In genomic region chr11:315516-315994, GRCh38 we compare ENCODE assay signal across 10 cellular contexts. TPM values are rescaled to one million over a fixed set of nuclear protein-coding genes. Genes with fewer than 3 reads are reported as not detected.
DNase-seq lines count a peak whose midpoint lies in the region; ATAC-seq and TF ChIP-seq lines count a peak whose summit lies in the region.
"Had no signal": no experiment of that assay in that cellular context is flagged by ENCODE, and none has a peak within 500 bp of the region (broad histone marks: within the 10 kb centered on the region; RNA-seq: fewer than 3 reads in every experiment).

No MANE protein-coding gene starts in this region.

- H3K9me3 Mint-ChIP-seq in CD4-positive, CD25-positive, alpha-beta regulatory T cell = no peaks in the 10 kb centered on the region
- H3K9me3 Mint-ChIP-seq in osteocyte (ENCODE audit: unreplicated experiment) = no peaks in the 10 kb centered on the region

- peak overlapping the region; percentile 97 to 100 (median 97) for H3K27ac Mint-ChIP-seq in CD4-positive, CD25-positive, alpha-beta regulatory T cell
- H3K27ac Mint-ChIP-seq in osteocyte (ENCODE audit: unreplicated experiment) = no peak overlapping the region
- H3K27ac Mint-ChIP-seq: progenitor cell of endocrine pancreas had no signal

- peak overlapping the region; percentile 84 for H3K27ac ChIP-seq in CD4-positive, CD25-positive, alpha-beta regulatory T cell (ENCODE audit: insufficient read depth, low read length, poor library complexity, severe bottlenecking)
- peak overlapping the region; percentile 94 for H3K27ac ChIP-seq in Panc1 (ENCODE audit: low read length)

- no peak for TF ChIP-seq CTCF in Panc1 (IDR thresholded peaks at IDR 0.05)
- no peak for TF ChIP-seq CTCF in fibroblast of mammary gland (conservative IDR thresholded peaks at IDR 0.05; ENCODE audit: control insufficient read depth, insufficient read depth, low read depth, low read length)
- TF ChIP-seq CTCF in osteocyte (IDR thresholded peaks at IDR 0.05) = no peak

- H3K4me1 Mint-ChIP-seq in CD4-positive, CD25-positive, alpha-beta regulatory T cell = peaks cover 6 to 56% (median 25%) of the 10 kb centered on the region in 4 donors
- peaks cover 44% of the 10 kb centered on the region for H3K4me1 Mint-ChIP-seq in osteocyte (ENCODE audit: unreplicated experiment)

- no peak for ATAC-seq in CD4-positive, CD25-positive, alpha-beta regulatory T cell (ENCODE audit: low read depth in 2 of 2)
- ATAC-seq in Panc1 (no peak), GM21423 (IDR thresholded peaks at IDR 0.05; ENCODE audit: unreplicated experiment) (no peak)

- no TSS peak for BruUV-seq in Panc1 (replicated peaks; lab: Mats Ljungman, UMichigan)

- POLR2A ChIA-PET in Panc1 (lab: Charles Lee) = no interaction called here

- no peaks in the 10 kb centered on the region for H3K36me3 ChIP-seq in CD4-positive, CD25-positive, alpha-beta regulatory T cell (ENCODE audit: control insufficient read depth, insufficient read depth, low read length)
- H3K36me3 ChIP-seq in Panc1 (ENCODE audit: control insufficient read depth, insufficient read depth, low read length) = no peaks in the 10 kb centered on the region; the same call in 1 of the 2 replicates

- intact Hi-C loops in Panc1 (cut with micrococcal nuclease; ENCODE audit: unreplicated experiment) = no loop called here

- no peaks in the 10 kb centered on the region for H3K27me3 ChIP-seq in CD4-positive, CD25-positive, alpha-beta regulatory T cell (ENCODE audit: control insufficient read depth, insufficient read depth, low read length)
- no peaks in the 10 kb centered on the region; the same call in 1 of the 2 replicates for H3K27me3 ChIP-seq in Panc1 (ENCODE audit: control insufficient read depth, insufficient read depth, low read length)

- no peak for DNase-seq in CD4-positive, CD25-positive, alpha-beta regulatory T cell
- DNase-seq in Panc1 (ENCODE audit: low read depth, low spot score) (no peak), fibroblast of mammary gland (ENCODE audit: low read depth) (no peak), osteocyte (ENCODE audit: extremely low spot score, unreplicated experiment) (no peak), NCI-H345 (lab: John Stamatoyannopoulos, UW) (no peak), NCI-H2081 treated with DMSO at 0.1 percent for 48 hours (lab: John Stamatoyannopoulos, UW) (no peak)
- no peak for DNase-seq in activated CD8-positive, alpha-beta memory T cell treated with anti-CD3 and anti-CD28 coated beads for 24 hours
- DNase-seq: amniotic stem cell had no signal

- H3K27me3 Mint-ChIP-seq in CD4-positive, CD25-positive, alpha-beta regulatory T cell = peaks cover 20% of the 10 kb centered on the region
- peaks cover 3% of the 10 kb centered on the region for H3K27me3 Mint-ChIP-seq in osteocyte (ENCODE audit: unreplicated experiment)

- CTCF ChIA-PET in Panc1 (lab: Charles Lee) = no interaction called here

- no peaks in the 10 kb centered on the region for H3K9me3 ChIP-seq in CD4-positive, CD25-positive, alpha-beta regulatory T cell (ENCODE audit: control insufficient read depth in 2 of 2, low read length in 2 of 2)
- no peaks in the 10 kb centered on the region for H3K9me3 ChIP-seq in Panc1 (ENCODE audit: control insufficient read depth, insufficient read depth, low read depth, low read length)

- H3K4me3 Mint-ChIP-seq in CD4-positive, CD25-positive, alpha-beta regulatory T cell = peak overlapping the region; percentile 93 to 100 (median 98)
- peak overlapping the region; percentile 83 for H3K4me3 Mint-ChIP-seq in osteocyte (ENCODE audit: unreplicated experiment)

- peaks cover 12% of the 10 kb centered on the region for H3K36me3 Mint-ChIP-seq in CD4-positive, CD25-positive, alpha-beta regulatory T cell
- H3K36me3 Mint-ChIP-seq in osteocyte (ENCODE audit: unreplicated experiment) = peaks cover 16% of the 10 kb centered on the region

- peak overlapping the region; percentile 93 for H3K4me3 ChIP-seq in CD4-positive, CD25-positive, alpha-beta regulatory T cell (ENCODE audit: low read depth, low read length)
- H3K4me3 ChIP-seq in Panc1 (ENCODE audit: low read depth in 2 of 2, low read length in 2 of 2) (peak overlapping the region; percentile 22 to 69), fibroblast of mammary gland (ENCODE audit: control insufficient read depth, low read depth, low read length) (peak overlapping the region; percentile 72)

- in situ Hi-C loops in Panc1 (cut with HindIII; ENCODE audit: low pct_unique_long_range_greater_than_20kb, low sequenced_read_pairs) = no loop called here

- peaks cover 59% of the 10 kb centered on the region for H3K4me1 ChIP-seq in CD4-positive, CD25-positive, alpha-beta regulatory T cell (ENCODE audit: control insufficient read depth, insufficient read depth, low read length, poor library complexity, severe bottlenecking)
- peaks cover 52% of the 10 kb centered on the region for H3K4me1 ChIP-seq in Panc1 (ENCODE audit: control insufficient read depth, insufficient read depth, low read length)

RNA-seq across cellular contexts. Expression of gene IFITM1, which starts 1.7 kb away (rescaled TPM):
- total RNA-seq in CD4-positive, CD25-positive, alpha-beta regulatory T cell = 320 TPM
- 1,000 to 10,000 TPM; 1,249 to 1,544 (median 1,415) TPM for polyA plus RNA-seq in CD4-positive, CD25-positive, alpha-beta regulatory T cell
- total RNA-seq in Panc1 (2021; ENCODE audit: unreplicated experiment) (66.3 TPM), osteocyte (352 and 355 TPM in 2 replicates)
- 206 TPM for polyA plus RNA-seq in Panc1 (2012; ENCODE audit: insufficient read length)

RNA-seq across cellular contexts. Expression of gene IFITM3, which starts 5.1 kb away (rescaled TPM):
- 6.7 TPM for total RNA-seq in CD4-positive, CD25-positive, alpha-beta regulatory T cell
- polyA plus RNA-seq in CD4-positive, CD25-positive, alpha-beta regulatory T cell = 10 to 100 TPM in 2 of 4 donors, 1 to 10 TPM in 2; 3.5 to 94.8 (median 42.6) TPM
- total RNA-seq in Panc1 (2021; ENCODE audit: unreplicated experiment) (614 TPM), osteocyte (1,725 and 1,814 TPM in 2 replicates)
- polyA plus RNA-seq in Panc1 (2012; ENCODE audit: insufficient read length) = 1,322 TPM

RNA-seq across cellular contexts. Expression of gene IFITM2, which starts 7.9 kb away (rescaled TPM):
- 376 TPM for total RNA-seq in CD4-positive, CD25-positive, alpha-beta regulatory T cell
- polyA plus RNA-seq in CD4-positive, CD25-positive, alpha-beta regulatory T cell = 1,000 to 10,000 TPM; 1,701 to 2,097 (median 1,858) TPM
- total RNA-seq in Panc1 (2021; ENCODE audit: unreplicated experiment) = 183 TPM
- polyA plus RNA-seq in Panc1 (2012; ENCODE audit: insufficient read length) = 402 TPM
- 671 and 698 TPM in 2 replicates for total RNA-seq in osteocyte

RNA-seq across cellular contexts. Expression of gene IFITM5, which starts 16.2 kb away (rescaled TPM):
- not detected for total RNA-seq in CD4-positive, CD25-positive, alpha-beta regulatory T cell
- not detected for polyA plus RNA-seq in CD4-positive, CD25-positive, alpha-beta regulatory T cell
- total RNA-seq in Panc1 (2021; ENCODE audit: unreplicated experiment) (not detected), osteocyte (not detected in 2 replicates)
- polyA plus RNA-seq in Panc1 (2012; ENCODE audit: insufficient read length) = 0.30 TPM
- total RNA-seq: progenitor cell of endocrine pancreas had no signal

RNA-seq across cellular contexts. Expression of gene PGGHG, which starts 26.6 kb away (rescaled TPM):
- total RNA-seq in CD4-positive, CD25-positive, alpha-beta regulatory T cell = 188 TPM
- polyA plus RNA-seq in CD4-positive, CD25-positive, alpha-beta regulatory T cell = 1 to 10 TPM; 1.5 to 2.9 (median 2.5) TPM
- total RNA-seq in Panc1 (2021; ENCODE audit: unreplicated experiment) (115 TPM), osteocyte (39.9 and 43.4 TPM in 2 replicates)
- polyA plus RNA-seq in Panc1 (2012; ENCODE audit: insufficient read length) = 129 TPM

Comparison
In these comparisons a context has a peak if more than half of its experiments do, and no peak if none do; other contexts are left out.
1. RNA of gene IFITM3, which starts 5.1 kb away (total RNA-seq): 1,725 to 1,814 TPM in osteocyte and 614 TPM in Panc1 (single experiment); 6.7 TPM in CD4-positive, CD25-positive, alpha-beta regulatory T cell (single experiment); every median in the first group is over 10 times any median in the second.
2. Peak in every context shown above with its lines, with median percentiles within 50 percentile points of each other: H3K4me3 ChIP-seq.